ENCODE assay signal across 1 cellular context in genomic region chr1:203797948-203798347, GRCh38.
TF ChIP-seq lines count a peak whose summit lies in the region.

No MANE protein-coding gene starts in this region.

TF ChIP-seq in HepG2, 621 proteins besides CTCF, POLR2A, EP300 and RAD21:
- TF ChIP-seq RFX1 (IDR thresholded peaks at IDR 0.05) (no peak), HMGXB3 (CRISPR knock-in tag; IDR thresholded peaks at IDR 0.05; ENCODE audit: borderline replicate concordance) (no peak), NR1H2 (CRISPR knock-in tag; IDR thresholded peaks at IDR 0.05; ENCODE audit: borderline replicate concordance, low read depth) (no peak), HNRNPLL (IDR thresholded peaks at IDR 0.05; ENCODE audit: low read depth, low read length, poor library complexity, severe bottlenecking) (no peak), NR2F1 (CRISPR knock-in tag; IDR thresholded peaks at IDR 0.05) (no peak), TRAFD1 (CRISPR knock-in tag; IDR thresholded peaks at IDR 0.05; ENCODE audit: borderline replicate concordance) (no peak), NFIB (CRISPR knock-in tag; IDR thresholded peaks at IDR 0.05; ENCODE audit: borderline replicate concordance) (no peak), CBX2 (IDR thresholded peaks at IDR 0.05; ENCODE audit: low read depth, low read length) (no peak), CBX2 (CRISPR knock-in tag; IDR thresholded peaks at IDR 0.05; ENCODE audit: low read depth) (no peak), RBM39 (IDR thresholded peaks at IDR 0.05; ENCODE audit: low read depth, low read length, poor library complexity, severe bottlenecking) (no peak), ZNF772 (CRISPR knock-in tag; IDR thresholded peaks at IDR 0.05) (no peak), KDM1A (CRISPR knock-in tag; IDR thresholded peaks at IDR 0.05) (no peak), CERS6 (CRISPR knock-in tag; IDR thresholded peaks at IDR 0.05) (no peak), ATF7 (IDR thresholded peaks at IDR 0.05) (no peak), ATF7 (CRISPR knock-in tag; IDR thresholded peaks at IDR 0.05) (no peak), ZSCAN30 (CRISPR knock-in tag; IDR thresholded peaks at IDR 0.05) (no peak), ZNF674 (CRISPR knock-in tag; IDR thresholded peaks at IDR 0.05; ENCODE audit: low read depth) (no peak), HNF4A (CRISPR knock-in tag; IDR thresholded peaks at IDR 0.05) (no peak), TBL1XR1 (IDR thresholded peaks at IDR 0.05; ENCODE audit: borderline replicate concordance, low read length, partially characterized antibody) (no peak), TCF7 (IDR thresholded peaks at IDR 0.05; ENCODE audit: low read depth) (no peak), TFE3 (CRISPR knock-in tag; IDR thresholded peaks at IDR 0.05) (no peak), ZBTB8A (CRISPR knock-in tag; IDR thresholded peaks at IDR 0.05; ENCODE audit: borderline replicate concordance, low read depth) (no peak)
TF ChIP-seq in HepG2: peak in this region for 0.
